Comparison of ENCODE assay signal across 8 cellular contexts in the genomic region with DNA sequence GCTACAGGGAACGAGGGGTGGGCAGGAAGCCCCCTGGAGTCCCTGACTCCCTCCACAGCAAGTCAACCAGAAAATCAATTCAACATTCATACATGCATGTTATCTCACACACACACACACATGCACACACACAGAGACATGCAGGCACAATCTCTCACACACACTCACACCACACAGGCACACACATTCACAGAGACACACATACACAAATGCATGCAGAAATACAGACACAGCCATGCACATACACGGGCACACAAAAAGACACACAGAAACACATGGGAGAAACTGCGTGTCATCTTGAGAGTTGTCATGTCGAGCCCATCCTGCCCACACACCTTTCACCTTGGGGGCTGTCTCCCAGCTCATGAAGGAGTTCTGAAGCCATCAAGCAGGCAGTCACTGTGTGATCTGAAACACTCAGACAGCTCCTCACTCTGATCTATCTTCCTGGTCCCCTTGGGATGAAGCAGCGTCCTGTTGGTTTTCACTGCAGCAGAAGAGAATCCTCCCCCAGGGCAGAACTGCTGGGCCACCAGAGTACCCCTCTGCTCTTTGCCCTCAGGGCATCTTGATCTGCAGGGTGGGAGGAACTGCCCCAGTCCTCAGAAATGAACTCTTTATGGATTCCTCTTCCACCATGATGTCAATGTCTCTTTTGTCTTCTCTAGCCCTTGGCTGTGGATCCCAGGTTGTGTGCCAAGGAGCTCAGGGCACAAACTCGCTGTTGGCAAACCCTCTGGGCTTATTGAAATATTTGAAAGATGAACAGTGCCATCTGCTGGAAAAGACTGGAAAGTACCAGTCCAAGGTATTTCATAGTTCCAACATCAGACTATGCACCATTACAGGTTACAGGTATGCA. TPM values are rescaled to one million over a fixed set of nuclear protein-coding genes. Genes with fewer than 3 reads are reported as not detected.
DNase-seq lines count a peak whose midpoint lies in the region; ATAC-seq and TF ChIP-seq lines count a peak whose summit lies in the region.

No MANE protein-coding gene starts in this region.

- peaks cover 0 to 14% (median 7%) of the 10 kb centered on the region in 6 donors for H3K4me1 ChIP-seq in spleen

- TF ChIP-seq CTCF in brain (conservative IDR thresholded peaks at IDR 0.05) (peak; percentile 86 to 88), spleen (IDR thresholded peaks at IDR 0.05 in 8 of 11, conservative IDR thresholded peaks at IDR 0.05 in 3 of 11) (peak; percentile 66 to 90 (median 80))

- peaks cover 88% of the 10 kb centered on the region for H3K27me3 Mint-ChIP-seq in brain

- intact Hi-C loops in spleen (cut with DNase I; ENCODE audit: low total_unique reads) = loop anchor here (2.0 to 5.0 kb wide), 2 partner anchors 82 to 179 kb away; no protein-coding TSS in a partner anchor

- peak; percentile 87 for DNase-seq in DMS 273 (lab: John Stamatoyannopoulos, UW; ENCODE audit: unreplicated experiment)
- DNase-seq in MV-4-11 (lab: John Stamatoyannopoulos, UW) = peak; percentile 29
- DNase-seq in SW 1271 (lab: John Stamatoyannopoulos, UW) = peak; percentile 4 to 55
- DNase-seq in iPS-NIHi7 (ENCODE audit: extremely low spot score) = peak; percentile 56
- peak; percentile 71 for DNase-seq in spleen
- DNase-seq in HK-2 (ENCODE audit: unreplicated experiment) = no peak

- peaks cover 18% of the 10 kb centered on the region for H3K4me1 Mint-ChIP-seq in brain

- 13 to 31% (median 22%) methylated on average over 6 of the region's 6 CpGs for WGBS in spleen, 5 donors

- H3K27ac Mint-ChIP-seq in brain = peak overlapping the region in 1 of 5 experiments; percentile 12

- no peak overlapping the region for H3K4me3 ChIP-seq in spleen

- TF ChIP-seq POLR2A in spleen (IDR thresholded peaks at IDR 0.05) = no peak

- H3K4me3 Mint-ChIP-seq in brain = peak overlapping the region in 3 of 5 experiments; percentile 28 to 53 (median 32)

- H3K27ac ChIP-seq in spleen = no peak overlapping the region

- no peaks in the 10 kb centered on the region for H3K9me3 ChIP-seq in spleen

- no peaks in the 10 kb centered on the region for H3K36me3 Mint-ChIP-seq in brain

- ATAC-seq in GM19467 (IDR thresholded peaks at IDR 0.05; ENCODE audit: unreplicated experiment) = peak; percentile 58

- peaks cover 0 to 10% (median 0%) of the 10 kb centered on the region in 5 experiments for H3K9me3 Mint-ChIP-seq in brain

- no peaks in the 10 kb centered on the region for H3K36me3 ChIP-seq in spleen

- H3K27me3 ChIP-seq in spleen (replicated peaks in 1 of 7) = peaks cover 3 to 76% (median 51%) of the 10 kb centered on the region in 7 donors

RNA-seq across cellular contexts. Expression of gene RAET1L, which starts 8.8 kb away (rescaled TPM):
- polyA plus RNA-seq in brain (ENCODE audit: insufficient read depth, low read depth, low replicate concordance) = not detected
- total RNA-seq in spleen = not detected
- polyA plus RNA-seq in spleen = not detected

RNA-seq across cellular contexts. Expression of gene ULBP3, which starts 52.4 kb away (rescaled TPM):
- polyA plus RNA-seq in brain (ENCODE audit: insufficient read depth, low read depth, low replicate concordance) (not detected), spleen (under 1 TPM; 0.15 to 0.52 (median 0.35) TPM)
- total RNA-seq in spleen = 1 to 10 TPM in 3 of 7 donors, under 1 TPM in 3, not detected in 1; 0.80 to 2.2 (median 1.1) TPM

RNA-seq across cellular contexts. Expression of gene ULBP1, which starts 52.8 kb away (rescaled TPM):
- polyA plus RNA-seq in brain (ENCODE audit: insufficient read depth, low read depth, low replicate concordance) = 2.3 TPM
- total RNA-seq in spleen = under 1 TPM in 2 of 7 donors, not detected in 5; 0.23 to 0.34 TPM
- polyA plus RNA-seq in spleen = under 1 TPM in 2 of 3 donors, not detected in 1; 0.03 to 0.08 TPM
